19 cellular contexts compared by ENCODE assay signal in the genomic region with DNA sequence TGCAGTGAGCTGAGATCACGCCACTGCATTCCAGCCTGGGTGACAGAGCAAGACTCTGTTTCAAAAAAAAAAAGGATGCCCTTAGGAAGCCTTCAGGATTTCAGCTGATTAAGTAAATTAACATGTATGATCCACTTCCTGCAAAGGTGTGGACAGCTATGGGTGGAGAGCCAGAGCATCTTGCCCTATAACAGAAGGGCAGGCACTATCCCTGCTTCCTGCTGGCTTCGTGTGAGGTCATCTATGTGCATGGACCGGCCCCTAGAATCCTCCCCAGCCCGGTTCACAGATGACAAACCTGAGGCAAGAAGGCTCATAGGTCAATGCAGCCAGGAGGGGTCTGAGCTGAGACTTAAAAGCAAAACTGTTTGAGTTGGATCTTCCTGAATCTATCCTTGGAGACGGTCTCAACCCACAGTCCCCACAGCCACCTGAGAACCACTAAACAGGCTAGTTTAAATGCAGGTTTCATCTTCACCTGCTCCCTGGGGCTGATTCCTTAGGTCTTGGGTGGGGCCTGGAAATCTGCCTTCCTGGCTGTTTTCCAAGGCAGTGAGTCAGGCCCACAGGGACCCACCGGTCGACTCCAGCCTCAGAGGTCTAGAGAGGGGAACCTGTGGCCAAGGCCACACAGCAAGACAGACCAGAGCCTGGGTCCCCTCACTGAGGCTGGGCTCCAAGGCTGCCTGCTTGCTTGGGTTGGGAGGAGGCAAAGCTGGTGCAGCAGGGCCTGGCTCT. TPM values are rescaled to one million over a fixed set of nuclear protein-coding genes. Genes with fewer than 3 reads are reported as not detected.
DNase-seq lines count a peak whose midpoint lies in the region; ATAC-seq, FAIRE-seq and TF ChIP-seq lines count a peak whose summit lies in the region.
"Had no signal": no experiment of that assay in that cellular context is flagged by ENCODE, and none has a peak within 500 bp of the region (broad histone marks: within the 10 kb centered on the region; RNA-seq: fewer than 3 reads in every experiment).

No MANE protein-coding gene starts in this region.

- no peak overlapping the region for H3K4me3 ChIP-seq in OCI-LY7 (ENCODE audit: low read depth, low read length, poor library complexity, severe bottlenecking)
- H3K4me3 ChIP-seq: heart left ventricle, upper lobe of right lung had no signal

- FAIRE-seq in GM12891 (lab: Jason Lieb, UNC): peak; percentile 62
- FAIRE-seq: HepG2 had no signal

- no peak for TF ChIP-seq CTCF in OCI-LY7 (conservative IDR thresholded peaks at IDR 0.05; ENCODE audit: low read length)

- H4K20me1 ChIP-seq in OCI-LY7 (ENCODE audit: insufficient read depth, low read length): no peaks in the 10 kb centered on the region

- peak overlapping the region; percentile 50 for H3K27ac ChIP-seq in OCI-LY7 (ENCODE audit: low read depth, low read length, poor library complexity, severe bottlenecking)
- H3K27ac ChIP-seq: heart left ventricle, upper lobe of right lung had no signal

- POLR2A ChIA-PET in OCI-LY7 (lab: Charles Lee): interaction anchor here (0.6 to 5.6 kb wide), 7 partner anchors 7 to 1579 kb away, joined by 3 to 39 read pairs (median 3); no protein-coding TSS in a partner anchor

- no peaks in the 10 kb centered on the region for H3K9me3 ChIP-seq in OCI-LY7 (ENCODE audit: low read length)
- H3K9me3 ChIP-seq: heart left ventricle, SK-N-SH, upper lobe of right lung had no signal

- H3K4me1 ChIP-seq in OCI-LY7 (ENCODE audit: insufficient read depth, low read length, poor library complexity, severe bottlenecking): peaks cover 100% of the 10 kb centered on the region
- H3K4me1 ChIP-seq: upper lobe of right lung had no signal

- no peaks in the 10 kb centered on the region for H3K36me3 ChIP-seq in OCI-LY7 (ENCODE audit: insufficient read depth, low read length)
- H3K36me3 ChIP-seq: heart left ventricle, upper lobe of right lung had no signal

- no peaks in the 10 kb centered on the region for H3K79me2 ChIP-seq in OCI-LY7 (ENCODE audit: insufficient read depth, low read depth, low read length)

- ATAC-seq in HG02840 (IDR thresholded peaks at IDR 0.05; ENCODE audit: low FRiP score, unreplicated experiment) (peak; percentile 10), GM21723 (IDR thresholded peaks at IDR 0.05; ENCODE audit: unreplicated experiment) (no peak), HG03565 (IDR thresholded peaks at IDR 0.05; ENCODE audit: unreplicated experiment) (no peak), HG02885 (IDR thresholded peaks at IDR 0.05; ENCODE audit: poor library complexity, unreplicated experiment) (no peak)
- ATAC-seq: activated CD8-positive, alpha-beta T cell treated with anti-CD3 and anti-CD28 coated beads, Interleukin-2, amount 10 ng/mL, durations not matched to agents 7 days and 5 days; heart left ventricle; HepG2; stimulated activated effector memory CD8-positive, alpha-beta T cell treated with anti-CD3 and anti-CD28 coated beads, Interleukin-12 subunit alpha, Interleukin-12 subunit beta, amount 100 ng/mL, for 72 hours; upper lobe of right lung had no signal

- DNase-seq in GM12891 (ENCODE audit: insufficient read length, low spot score) (no peak), OCI-LY7 (ENCODE audit: low spot score) (no peak), kidney tubule cell (ENCODE audit: low spot score) (peak; percentile 28), CD1c-positive myeloid dendritic cell (ENCODE audit: extremely low spot score) (no peak)
- DNase-seq: activated CD8-positive, alpha-beta T cell treated with anti-CD3 and anti-CD28 coated beads, Interleukin-2, amount 10 ng/mL, durations not matched to agents 7 days and 5 days; amygdala; erythroblast; heart left ventricle; islet precursor cell; midbrain; NCI-H1092 treated with DMSO at 0.1 percent for 48 hours; SK-N-SH; upper lobe of right lung had no signal

- CTCF ChIA-PET in OCI-LY7 (lab: Charles Lee; ENCODE audit: unreplicated experiment): interaction anchor here (0.8 kb wide), 1 partner anchor 126 kb away, joined by 3 read pairs; no protein-coding TSS in a partner anchor

- no peaks in the 10 kb centered on the region for H3K9me2 ChIP-seq in OCI-LY7 (ENCODE audit: insufficient read depth, low read length)
- H3K9me2 ChIP-seq: SK-N-SH had no signal

- intact Hi-C loops in OCI-LY7 (cut with micrococcal nuclease; ENCODE audit: unreplicated experiment): loop anchor here (1.0 kb wide), 1 partner anchor 16 kb away; no protein-coding TSS in a partner anchor

- peak overlapping the region; percentile 16; the same call in 1 of the 2 replicates for H2AFZ ChIP-seq in OCI-LY7 (ENCODE audit: low read length)

- TSS peak; percentile 46 for BruUV-seq in OCI-LY7 (replicated peaks; lab: Mats Ljungman, UMichigan)

- no peak for TF ChIP-seq POLR2A in GM12891 (IDR thresholded peaks at IDR 0.05; ENCODE audit: low read depth, low read length)

- H3K4me2 ChIP-seq in OCI-LY7 (ENCODE audit: low read length): peak overlapping the region; percentile 90; the same call in 1 of the 2 replicates
- H3K4me2 ChIP-seq: SK-N-SH had no signal

TF ChIP-seq in GM12891, 5 proteins besides CTCF, POLR2A, EP300 and RAD21:
- TF ChIP-seq POU2F2 (IDR thresholded peaks at IDR 0.05; ENCODE audit: low read depth, low read length) (no peak), TAF1 (IDR thresholded peaks at IDR 0.05; ENCODE audit: low read depth, low read length) (no peak), SPI1 (IDR thresholded peaks at IDR 0.05; ENCODE audit: low read depth, low read length) (no peak), PAX5 (IDR thresholded peaks at IDR 0.05; ENCODE audit: insufficient read depth, low read length, severe bottlenecking) (no peak), POLR2AphosphoS5 (IDR thresholded peaks at IDR 0.05; ENCODE audit: low read depth, low read length) (no peak)

RNA-seq across cellular contexts. Expression of gene MPEG1, which starts 55.2 kb away (rescaled TPM):
- polyA plus RNA-seq in GM12891 (2012; ENCODE audit: low read depth, missing spikeins): 12.9 TPM
- total RNA-seq in OCI-LY7 (2014; rRNA removed; shearing (Covaris generic)): 0.06 TPM in 1 of 2 replicates, not detected in the other
- 12.4 and 13.5 TPM in 2 replicates for total RNA-seq in OCI-LY7 (2022)
- total RNA-seq: activated CD8-positive, alpha-beta T cell treated with anti-CD3 and anti-CD28 coated beads, Interleukin-2, amount 10 ng/mL, durations not matched to agents 7 days and 5 days; HepG2 had no signal
- polyA plus RNA-seq: HepG2, SK-N-SH had no signal
